11 cellular contexts compared by ENCODE assay signal in the genomic region with DNA sequence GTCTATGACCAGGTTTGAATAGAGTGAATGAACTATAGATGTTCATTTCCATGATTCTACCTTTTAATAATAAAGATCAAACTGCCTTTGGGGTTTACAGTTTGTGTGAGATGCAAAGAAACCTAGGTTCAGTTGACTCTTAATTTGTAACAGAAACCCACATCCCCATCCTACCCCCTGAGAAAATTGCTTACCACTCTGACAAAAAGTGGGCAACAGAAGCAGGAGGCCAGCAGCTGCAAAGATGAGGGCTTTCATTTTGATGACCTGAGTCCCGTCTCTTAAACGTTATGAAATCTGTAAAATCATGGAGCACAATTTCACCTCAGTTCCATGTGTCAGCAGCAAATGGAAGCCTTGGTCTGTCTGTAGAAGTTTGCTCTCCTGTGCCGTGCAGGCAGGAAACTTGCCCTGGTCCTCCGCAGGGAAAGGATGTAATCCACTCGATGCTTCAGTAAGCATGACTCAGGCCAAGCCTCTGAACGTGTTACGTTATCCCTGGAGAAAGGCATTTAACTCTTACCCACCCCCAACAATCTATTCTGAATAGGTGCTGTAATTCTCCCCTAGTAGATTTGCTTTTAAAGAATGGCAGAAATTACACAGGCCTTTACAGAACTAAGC. TPM values are rescaled to one million over a fixed set of nuclear protein-coding genes. Genes with fewer than 3 reads are reported as not detected.
DNase-seq lines count a peak whose midpoint lies in the region; ATAC-seq and TF ChIP-seq lines count a peak whose summit lies in the region.
"Had no signal": no experiment of that assay in that cellular context is flagged by ENCODE, and none has a peak within 500 bp of the region (broad histone marks: within the 10 kb centered on the region; RNA-seq: fewer than 3 reads in every experiment).

A gene with protein sequence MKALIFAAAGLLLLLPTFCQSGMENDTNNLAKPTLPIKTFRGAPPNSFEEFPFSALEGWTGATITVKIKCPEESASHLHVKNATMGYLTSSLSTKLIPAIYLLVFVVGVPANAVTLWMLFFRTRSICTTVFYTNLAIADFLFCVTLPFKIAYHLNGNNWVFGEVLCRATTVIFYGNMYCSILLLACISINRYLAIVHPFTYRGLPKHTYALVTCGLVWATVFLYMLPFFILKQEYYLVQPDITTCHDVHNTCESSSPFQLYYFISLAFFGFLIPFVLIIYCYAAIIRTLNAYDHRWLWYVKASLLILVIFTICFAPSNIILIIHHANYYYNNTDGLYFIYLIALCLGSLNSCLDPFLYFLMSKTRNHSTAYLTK (minus strand): TSS at position 431 of the 624 bp plus-strand sequence. CDS start 173 bp downstream, at position 258.

- TF ChIP-seq EP300 in suprapubic skin (IDR thresholded peaks at IDR 0.05), result no peak

- intact Hi-C loops in Caco-2 (cut with micrococcal nuclease; ENCODE audit: unreplicated experiment), result no loop called here

- H3K4me3 Mint-ChIP-seq in GM23338, result no peak within 1 kb of the TSS
- H3K4me3 Mint-ChIP-seq in Caco-2 (ENCODE audit: unreplicated experiment), result no peak within 1 kb of the TSS
- H3K4me3 Mint-ChIP-seq: activated naive CD4-positive, alpha-beta T cell treated with anti-CD3 and anti-CD28 coated beads, Interleukin-2, amount 10 ng/mL, durations not matched to agents 7 days and 5 days had no signal

- no peaks in the 10 kb centered on the region for H4K20me1 ChIP-seq in GM23338 (replicated peaks; ENCODE audit: insufficient read depth)

- no peak for TF ChIP-seq POLR2A in suprapubic skin (IDR thresholded peaks at IDR 0.05)

- H2AFZ ChIP-seq in GM23338, result no peak within 1 kb of the TSS

- H3K4me3 ChIP-seq in GM23338, result no peak within 1 kb of the TSS
- H3K4me3 ChIP-seq in SJSA1, result no peak within 1 kb of the TSS
- peak within 1 kb of the TSS; percentile 47 for H3K4me3 ChIP-seq in fibroblast of villous mesenchyme (ENCODE audit: low read depth, low read length)
- no peak within 1 kb of the TSS for H3K4me3 ChIP-seq in Caco-2 (ENCODE audit: low read depth, low read length)
- H3K4me3 ChIP-seq in suprapubic skin, result no peak within 1 kb of the TSS
- H3K4me3 ChIP-seq: SK-N-MC had no signal

- POLR2A ChIA-PET in Caco-2 (lab: Charles Lee), result no interaction called here

- H3K9me2 ChIP-seq in GM23338 (ENCODE audit: insufficient read depth), result no peaks in the 10 kb centered on the region

- H3K9me3 ChIP-seq in SJSA1 (replicated peaks), result no peaks in the 10 kb centered on the region
- H3K9me3 ChIP-seq in Caco-2, result no peaks in the 10 kb centered on the region
- no peaks in the 10 kb centered on the region for H3K9me3 ChIP-seq in suprapubic skin

- peak within 1 kb of the TSS; percentile 72 for H3K27ac Mint-ChIP-seq in GM23338
- H3K27ac Mint-ChIP-seq in Caco-2 (ENCODE audit: unreplicated experiment), result no peak within 1 kb of the TSS
- H3K27ac Mint-ChIP-seq: activated naive CD4-positive, alpha-beta T cell treated with anti-CD3 and anti-CD28 coated beads, Interleukin-2, amount 10 ng/mL, durations not matched to agents 7 days and 5 days had no signal

- DNase-seq in GM23338 (ENCODE audit: low spot score) (peak; percentile 43), SJSA1 (ENCODE audit: low read depth in 1 of 2, low spot score in 2 of 2) (peak; percentile 43 to 66), fibroblast of villous mesenchyme (ENCODE audit: low read depth) (peak; percentile 73), renal cortical epithelial cell (ENCODE audit: low read depth) (peak; percentile 92), Caco-2 (no peak), AML-193 (lab: John Stamatoyannopoulos, UW) (no peak), germinal center (ENCODE audit: low spot score) (no peak), suprapubic skin (ENCODE audit: low spot score in 2 of 2) (no peak)
- DNase-seq: activated naive CD4-positive, alpha-beta T cell treated with anti-CD3 and anti-CD28 coated beads, Interleukin-2, amount 10 ng/mL, durations not matched to agents 7 days and 5 days; stimulated activated naive CD4-positive, alpha-beta T cell had no signal

- H3K27me3 ChIP-seq in GM23338 (ENCODE audit: insufficient read depth), result no peaks in the 10 kb centered on the region
- no peaks in the 10 kb centered on the region for H3K27me3 ChIP-seq in SJSA1 (replicated peaks)
- H3K27me3 ChIP-seq in Caco-2 (replicated peaks; ENCODE audit: control insufficient read depth, insufficient read depth, low read length), result no peaks in the 10 kb centered on the region
- H3K27me3 ChIP-seq in suprapubic skin, result no peaks in the 10 kb centered on the region

- ATAC-seq in GM23338, result peak; percentile 85

- no peaks in the 10 kb centered on the region for H3K27me3 Mint-ChIP-seq in GM23338 (ENCODE audit: insufficient read depth, low read depth, poor library complexity)
- H3K27me3 Mint-ChIP-seq in Caco-2 (ENCODE audit: insufficient read depth, unreplicated experiment), result no peaks in the 10 kb centered on the region
- H3K27me3 Mint-ChIP-seq: activated naive CD4-positive, alpha-beta T cell treated with anti-CD3 and anti-CD28 coated beads, Interleukin-2, amount 10 ng/mL, durations not matched to agents 7 days and 5 days had no signal

- peaks cover 35% of the 10 kb centered on the region for H3K4me1 Mint-ChIP-seq in GM23338
- no peaks in the 10 kb centered on the region for H3K4me1 Mint-ChIP-seq in Caco-2 (ENCODE audit: low read depth, unreplicated experiment)

- no peak within 1 kb of the TSS for H3K4me2 ChIP-seq in GM23338

- no peaks in the 10 kb centered on the region for H3K79me2 ChIP-seq in GM23338 (replicated peaks; ENCODE audit: insufficient read depth)

- no peaks in the 10 kb centered on the region for H3F3A ChIP-seq in GM23338 (replicated peaks; ENCODE audit: low read depth)

- H3K4me1 ChIP-seq in GM23338 (ENCODE audit: insufficient read depth) (peaks cover 21% of the 10 kb centered on the region; the same call in 1 of the 2 replicates), SJSA1 (replicated peaks) (peaks cover 8% of the 10 kb centered on the region), Caco-2 (peaks cover 4% of the 10 kb centered on the region; the same call in 1 of the 2 replicates), suprapubic skin (no peaks in the 10 kb centered on the region)

- H3K36me3 ChIP-seq in GM23338 (ENCODE audit: insufficient read depth), result no peaks in the 10 kb centered on the region
- no peaks in the 10 kb centered on the region for H3K36me3 ChIP-seq in SJSA1
- H3K36me3 ChIP-seq in Caco-2 (ENCODE audit: control insufficient read depth, insufficient read depth, low read length), result no peaks in the 10 kb centered on the region
- H3K36me3 ChIP-seq in suprapubic skin, result no peaks in the 10 kb centered on the region

- WGBS in suprapubic skin, result 36% methylated on average over 7 of the region's 7 CpGs

- H3K36me3 Mint-ChIP-seq in GM23338 (ENCODE audit: low read depth) (peaks cover 3% of the 10 kb centered on the region; the same call in 1 of the 3 replicates), Caco-2 (ENCODE audit: insufficient read depth, unreplicated experiment) (peaks cover 29% of the 10 kb centered on the region)

- BruUV-seq in Caco-2 (replicated peaks; lab: Mats Ljungman, UMichigan), result no TSS peak

- CTCF ChIA-PET in Caco-2 (lab: Charles Lee), result no interaction called here

- H3K27ac ChIP-seq in GM23338 (ENCODE audit: low read depth), result no peak within 1 kb of the TSS
- no peak within 1 kb of the TSS for H3K27ac ChIP-seq in SJSA1
- H3K27ac ChIP-seq in suprapubic skin, result no peak within 1 kb of the TSS
- H3K27ac ChIP-seq: SK-N-MC had no signal

- no peaks in the 10 kb centered on the region for H3K9me3 Mint-ChIP-seq in GM23338
- H3K9me3 Mint-ChIP-seq in Caco-2 (ENCODE audit: unreplicated experiment), result no peaks in the 10 kb centered on the region
- H3K9me3 Mint-ChIP-seq: activated naive CD4-positive, alpha-beta T cell treated with anti-CD3 and anti-CD28 coated beads, Interleukin-2, amount 10 ng/mL, durations not matched to agents 7 days and 5 days had no signal

- no peak for TF ChIP-seq CTCF in GM23338 (conservative IDR thresholded peaks at IDR 0.05; ENCODE audit: low read depth in 2 of 2)
- no peak for TF ChIP-seq CTCF in fibroblast of villous mesenchyme (IDR thresholded peaks at IDR 0.05; ENCODE audit: insufficient read depth, low read depth, low read length)
- TF ChIP-seq CTCF in Caco-2 (IDR thresholded peaks at IDR 0.05; ENCODE audit: insufficient read depth in 1 of 2, low read depth in 1 of 2, low read length in 1 of 2, severe bottlenecking in 1 of 2, unreplicated experiment in 1 of 2), result no peak
- no peak for TF ChIP-seq CTCF in suprapubic skin (IDR thresholded peaks at IDR 0.05)

TF ChIP-seq in GM23338, 12 proteins besides CTCF, POLR2A, EP300 and RAD21 (continues in another document):
- TF ChIP-seq, protein P1, sequence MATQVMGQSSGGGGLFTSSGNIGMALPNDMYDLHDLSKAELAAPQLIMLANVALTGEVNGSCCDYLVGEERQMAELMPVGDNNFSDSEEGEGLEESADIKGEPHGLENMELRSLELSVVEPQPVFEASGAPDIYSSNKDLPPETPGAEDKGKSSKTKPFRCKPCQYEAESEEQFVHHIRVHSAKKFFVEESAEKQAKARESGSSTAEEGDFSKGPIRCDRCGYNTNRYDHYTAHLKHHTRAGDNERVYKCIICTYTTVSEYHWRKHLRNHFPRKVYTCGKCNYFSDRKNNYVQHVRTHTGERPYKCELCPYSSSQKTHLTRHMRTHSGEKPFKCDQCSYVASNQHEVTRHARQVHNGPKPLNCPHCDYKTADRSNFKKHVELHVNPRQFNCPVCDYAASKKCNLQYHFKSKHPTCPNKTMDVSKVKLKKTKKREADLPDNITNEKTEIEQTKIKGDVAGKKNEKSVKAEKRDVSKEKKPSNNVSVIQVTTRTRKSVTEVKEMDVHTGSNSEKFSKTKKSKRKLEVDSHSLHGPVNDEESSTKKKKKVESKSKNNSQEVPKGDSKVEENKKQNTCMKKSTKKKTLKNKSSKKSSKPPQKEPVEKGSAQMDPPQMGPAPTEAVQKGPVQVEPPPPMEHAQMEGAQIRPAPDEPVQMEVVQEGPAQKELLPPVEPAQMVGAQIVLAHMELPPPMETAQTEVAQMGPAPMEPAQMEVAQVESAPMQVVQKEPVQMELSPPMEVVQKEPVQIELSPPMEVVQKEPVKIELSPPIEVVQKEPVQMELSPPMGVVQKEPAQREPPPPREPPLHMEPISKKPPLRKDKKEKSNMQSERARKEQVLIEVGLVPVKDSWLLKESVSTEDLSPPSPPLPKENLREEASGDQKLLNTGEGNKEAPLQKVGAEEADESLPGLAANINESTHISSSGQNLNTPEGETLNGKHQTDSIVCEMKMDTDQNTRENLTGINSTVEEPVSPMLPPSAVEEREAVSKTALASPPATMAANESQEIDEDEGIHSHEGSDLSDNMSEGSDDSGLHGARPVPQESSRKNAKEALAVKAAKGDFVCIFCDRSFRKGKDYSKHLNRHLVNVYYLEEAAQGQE (IDR thresholded peaks at IDR 0.05; ENCODE audit: unreplicated experiment), result no peak
- TF ChIP-seq NANOG (IDR thresholded peaks at IDR 0.05; ENCODE audit: borderline replicate concordance), result no peak
- no peak for TF ChIP-seq ZNF114 (CRISPR knock-in tag; IDR thresholded peaks at IDR 0.05)
- TF ChIP-seq CREB1 (CRISPR knock-in tag; IDR thresholded peaks at IDR 0.05; ENCODE audit: low read depth), result no peak

RNA-seq across cellular contexts. Expression of the gene that starts here (rescaled TPM):
- 0.42 TPM in 1 of 2 replicates, not detected in the other for total RNA-seq in GM23338 (2014; rRNA removed; shearing (Covaris generic))
- 0.37 and 0.70 TPM in 2 replicates for polyA plus RNA-seq in GM23338 (2016; fragmentation: Nextera tagmentation; extraction: Ambion mirVana)
- total RNA-seq in SJSA1 (2014; rRNA removed; shearing (Covaris generic)), result 1.3 and 2.0 TPM in 2 replicates
- total RNA-seq in fibroblast of villous mesenchyme, result 29.8 and 43.2 TPM in 2 replicates
- 0.17 and 0.99 TPM in 2 replicates for total RNA-seq in renal cortical epithelial cell
- not detected in 2 replicates for total RNA-seq in Caco-2 (2022)
- 1 to 10 TPM in 2 of 4 donors, under 1 TPM in 2; 0.79 to 1.9 (median 1.0) TPM for total RNA-seq in suprapubic skin

Comparison
In these comparisons a context has a peak if more than half of its experiments do, and no peak if none do; other contexts are left out.
1. RNA of the gene that starts here (total RNA-seq): 29.8 to 43.2 TPM in fibroblast of villous mesenchyme; 1.3 to 2.0 TPM in SJSA1, 0.79 to 1.9 TPM in suprapubic skin, 0.17 to 0.99 TPM in renal cortical epithelial cell, 0.42 TPM in GM23338 and not detected in Caco-2; every median in the first group is over 10 times any median in the second.
2. Peak in DNase-seq and ATAC-seq in GM23338; RNA of the gene not detected or under 1 TPM.
3. Peak in DNase-seq in renal cortical epithelial cell; RNA of the gene not detected or under 1 TPM.
4. DNase-seq: peak in SJSA1 (2 of 2) and fibroblast of villous mesenchyme (single experiment); none in Caco-2 (0 of 2), AML-193 (0 of 2), germinal center (single experiment) and suprapubic skin (0 of 2).